ENCODE assay signal across 6 cellular contexts in genomic region chr22:10766320-10766719, GRCh38.
DNase-seq lines count a peak whose midpoint lies in the region; ATAC-seq and TF ChIP-seq lines count a peak whose summit lies in the region.
"Not testable (repeated sequence)": the region's sequence is repeated elsewhere in the genome, so short reads cannot be mapped to it uniquely, and the experiment has no call there.

No MANE protein-coding gene starts in this region.

- not testable (repeated sequence) for H3K9me3 ChIP-seq in right cardiac atrium (ENCODE audit: control insufficient read depth, low read length)
- H3K9me3 ChIP-seq in mucosa of descending colon (peaks cover 59% of the 10 kb centered on the region), upper lobe of left lung (peaks cover 0 to 19% (median 11%) of the 10 kb centered on the region in 4 donors)

- TF ChIP-seq POLR2A in upper lobe of left lung (IDR thresholded peaks at IDR 0.05), result not testable (repeated sequence)

- WGBS in right cardiac atrium, result 70% methylated on average over 1 of the region's 1 CpG
- WGBS in upper lobe of left lung, 2 donors, result 87 to 90% methylated on average over 1 of the region's 1 CpG

- not testable (repeated sequence) for H3K4me1 Mint-ChIP-seq in central memory CD8-positive, alpha-beta T cell; stimulated activated effector memory CD8-positive, alpha-beta T cell treated with anti-CD3 and anti-CD28 coated beads, Interleukin-12 subunit alpha, Interleukin-12 subunit beta, amount 100 ng/mL, for 72 hours

- not testable (repeated sequence) for H3K27ac ChIP-seq in right cardiac atrium (ENCODE audit: low read length); upper lobe of left lung

- not testable (repeated sequence) for H3K27me3 Mint-ChIP-seq in central memory CD8-positive, alpha-beta T cell

- H3K4me3 Mint-ChIP-seq in central memory CD8-positive, alpha-beta T cell; stimulated activated effector memory CD8-positive, alpha-beta T cell treated with anti-CD3 and anti-CD28 coated beads, Interleukin-12 subunit alpha, Interleukin-12 subunit beta, amount 100 ng/mL, for 72 hours: not testable (repeated sequence)

- intact Hi-C loops in Right ventricle myocardium inferior (cut with DNase I); right cardiac atrium (cut with DNase I); mucosa of descending colon (cut with DNase I, micrococcal nuclease): not testable (repeated sequence)

- H3K27ac Mint-ChIP-seq in central memory CD8-positive, alpha-beta T cell (ENCODE audit: low read depth); stimulated activated effector memory CD8-positive, alpha-beta T cell treated with anti-CD3 and anti-CD28 coated beads, Interleukin-12 subunit alpha, Interleukin-12 subunit beta, amount 100 ng/mL, for 72 hours: not testable (repeated sequence)

- TF ChIP-seq EP300 in upper lobe of left lung (IDR thresholded peaks at IDR 0.05), result not testable (repeated sequence)

- H3K36me3 ChIP-seq in mucosa of descending colon (ENCODE audit: low read depth); upper lobe of left lung: not testable (repeated sequence)

- H3K4me3 ChIP-seq in right cardiac atrium (ENCODE audit: low read length); mucosa of descending colon; upper lobe of left lung: not testable (repeated sequence)

- peak; percentile 17 for ATAC-seq in central memory CD8-positive, alpha-beta T cell (replicated peaks; ENCODE audit: extremely low read depth, poor library complexity, severe bottlenecking)
- peak; percentile 6 for ATAC-seq in Right ventricle myocardium inferior
- peak; percentile 41 to 44 for ATAC-seq in right cardiac atrium
- ATAC-seq in mucosa of descending colon, result peak; percentile 16
- peak; percentile 42 for ATAC-seq in stimulated activated effector memory CD8-positive, alpha-beta T cell treated with anti-CD3 and anti-CD28 coated beads, Interleukin-12 subunit alpha, Interleukin-12 subunit beta, amount 100 ng/mL, for 72 hours
- ATAC-seq in upper lobe of left lung (ENCODE audit: low FRiP score in 2 of 2), result peak; percentile 18 to 60

- not testable (repeated sequence) for DNase-seq in central memory CD8-positive, alpha-beta T cell (ENCODE audit: low spot score in 2 of 2); Right ventricle myocardium inferior (ENCODE audit: missing footprints); right cardiac atrium; mucosa of descending colon; stimulated activated effector memory CD8-positive, alpha-beta T cell treated with anti-CD3 and anti-CD28 coated beads, Interleukin-12 subunit alpha, Interleukin-12 subunit beta, amount 100 ng/mL, for 72 hours (ENCODE audit: low spot score in 2 of 2); upper lobe of left lung

- not testable (repeated sequence) for H3K4me1 ChIP-seq in right cardiac atrium (ENCODE audit: control insufficient read depth, insufficient read depth, low read length); mucosa of descending colon (ENCODE audit: low read depth); upper lobe of left lung

- TF ChIP-seq CTCF in mucosa of descending colon (IDR thresholded peaks at IDR 0.05); upper lobe of left lung (IDR thresholded peaks at IDR 0.05): not testable (repeated sequence)

- H3K36me3 Mint-ChIP-seq in central memory CD8-positive, alpha-beta T cell (ENCODE audit: insufficient read depth); stimulated activated effector memory CD8-positive, alpha-beta T cell treated with anti-CD3 and anti-CD28 coated beads, Interleukin-12 subunit alpha, Interleukin-12 subunit beta, amount 100 ng/mL, for 72 hours: not testable (repeated sequence)

- not testable (repeated sequence) for H3K27me3 ChIP-seq in right cardiac atrium (ENCODE audit: control insufficient read depth, insufficient read depth); upper lobe of left lung

- peaks cover 18% of the 10 kb centered on the region for H3K9me3 Mint-ChIP-seq in central memory CD8-positive, alpha-beta T cell
- H3K9me3 Mint-ChIP-seq in stimulated activated effector memory CD8-positive, alpha-beta T cell treated with anti-CD3 and anti-CD28 coated beads, Interleukin-12 subunit alpha, Interleukin-12 subunit beta, amount 100 ng/mL, for 72 hours, result peaks cover 22% of the 10 kb centered on the region
